ENCODE assay signal across 22 cellular contexts in genomic region chr12:46198913-46199312, GRCh38.
DNase-seq lines count a peak whose midpoint lies in the region; ATAC-seq and TF ChIP-seq lines count a peak whose summit lies in the region.
"Had no signal": no experiment of that assay in that cellular context is flagged by ENCODE, and none has a peak within 500 bp of the region (broad histone marks: within the 10 kb centered on the region; RNA-seq: fewer than 3 reads in every experiment).

No MANE protein-coding gene starts in this region.

- no peak overlapping the region for H3K4me2 ChIP-seq in smooth muscle cell
- H3K4me2 ChIP-seq: BLaER1, GM23338, neural progenitor cell, SK-N-SH had no signal

- no peaks in the 10 kb centered on the region for H3F3A ChIP-seq in smooth muscle cell (ENCODE audit: low read depth)

- H3K4me1 ChIP-seq in smooth muscle cell (ENCODE audit: low read depth), result no peaks in the 10 kb centered on the region
- H3K4me1 ChIP-seq: BLaER1, neural progenitor cell, spleen had no signal

- H3K27me3 Mint-ChIP-seq in activated naive CD4-positive, alpha-beta T cell treated with anti-CD3 and anti-CD28 coated beads, Interleukin-2, amount 50 U/mL, for 24 hours, result no peaks in the 10 kb centered on the region
- H3K27me3 Mint-ChIP-seq in activated T-helper 17 cell treated with anti-CD3 and anti-CD28 coated beads, Interleukin-2, amount 50 U/mL, for 72 hours, result no peaks in the 10 kb centered on the region

- H3K36me3 Mint-ChIP-seq in activated naive CD4-positive, alpha-beta T cell treated with anti-CD3 and anti-CD28 coated beads, Interleukin-2, amount 50 U/mL, for 24 hours, result peaks cover 61% of the 10 kb centered on the region
- peaks cover 100% of the 10 kb centered on the region for H3K36me3 Mint-ChIP-seq in activated T-helper 17 cell treated with anti-CD3 and anti-CD28 coated beads, Interleukin-2, amount 50 U/mL, for 72 hours (ENCODE audit: low read depth)
- peaks cover 100% of the 10 kb centered on the region for H3K36me3 Mint-ChIP-seq in stimulated activated effector memory CD8-positive, alpha-beta T cell treated with anti-CD3 and anti-CD28 coated beads, Interleukin-12 subunit alpha, Interleukin-12 subunit beta, amount 100 ng/mL, for 72 hours

- no peak overlapping the region for H3K27ac ChIP-seq in smooth muscle cell (ENCODE audit: low read depth)
- H3K27ac ChIP-seq: BLaER1, neural progenitor cell, spleen had no signal

- H3K9ac ChIP-seq in smooth muscle cell (ENCODE audit: low read depth), result no peak overlapping the region
- H3K9ac ChIP-seq: BLaER1, neural progenitor cell, SK-N-SH had no signal

- no peak overlapping the region for H2AFZ ChIP-seq in smooth muscle cell (ENCODE audit: low read depth)
- H2AFZ ChIP-seq: GM23338, neural progenitor cell had no signal

- H3K4me3 ChIP-seq in smooth muscle cell, result no peak overlapping the region
- H3K4me3 ChIP-seq: BLaER1, GM23338, neural progenitor cell, spleen had no signal

- no peak for DNase-seq in activated naive CD4-positive, alpha-beta T cell (lab: John Stamatoyannopoulos, UW)
- DNase-seq in MV-4-11 (lab: John Stamatoyannopoulos, UW) (peak; percentile 21), smooth muscle cell (lab: John Stamatoyannopoulos, UW; ENCODE audit: unreplicated experiment) (no peak)
- DNase-seq in stimulated activated effector memory CD8-positive, alpha-beta T cell treated with anti-CD3 and anti-CD28 coated beads, Interleukin-12 subunit alpha, Interleukin-12 subunit beta, amount 100 ng/mL, for 72 hours (ENCODE audit: low spot score in 2 of 2), result no peak
- DNase-seq: activated CD8-positive, alpha-beta memory T cell treated with anti-CD3 and anti-CD28 coated beads for 24 hours; activated T-cell treated with anti-CD3 and anti-CD28 coated beads, Interleukin-2, amount 50 U/mL, for 4 hours; cerebellar nuclear complex; NCI-H146; right cardiac atrium; SK-N-SH; spleen; stimulated activated CD4-positive, alpha-beta T cell treated with anti-CD3 and anti-CD28 coated beads, Interleukin-2, amount 100 ng/mL, for 48 hours; substantia nigra had no signal

- no peak overlapping the region for H3K4me3 Mint-ChIP-seq in activated naive CD4-positive, alpha-beta T cell treated with anti-CD3 and anti-CD28 coated beads, Interleukin-2, amount 50 U/mL, for 24 hours
- no peak overlapping the region for H3K4me3 Mint-ChIP-seq in activated T-helper 17 cell treated with anti-CD3 and anti-CD28 coated beads, Interleukin-2, amount 50 U/mL, for 72 hours
- no peak overlapping the region for H3K4me3 Mint-ChIP-seq in stimulated activated effector memory CD8-positive, alpha-beta T cell treated with anti-CD3 and anti-CD28 coated beads, Interleukin-12 subunit alpha, Interleukin-12 subunit beta, amount 100 ng/mL, for 72 hours
- H3K4me3 Mint-ChIP-seq: activated T-cell treated with anti-CD3 and anti-CD28 coated beads, Interleukin-2, amount 50 U/mL, for 4 hours; GM23338; neural progenitor cell; WTC11 had no signal

- peaks cover 29% of the 10 kb centered on the region for H3K4me1 Mint-ChIP-seq in activated naive CD4-positive, alpha-beta T cell treated with anti-CD3 and anti-CD28 coated beads, Interleukin-2, amount 50 U/mL, for 24 hours
- peaks cover 5% of the 10 kb centered on the region for H3K4me1 Mint-ChIP-seq in activated T-helper 17 cell treated with anti-CD3 and anti-CD28 coated beads, Interleukin-2, amount 50 U/mL, for 72 hours
- peaks cover 6% of the 10 kb centered on the region for H3K4me1 Mint-ChIP-seq in stimulated activated effector memory CD8-positive, alpha-beta T cell treated with anti-CD3 and anti-CD28 coated beads, Interleukin-12 subunit alpha, Interleukin-12 subunit beta, amount 100 ng/mL, for 72 hours
- H3K4me1 Mint-ChIP-seq: GM23338, neural progenitor cell, WTC11 had no signal

- no peaks in the 10 kb centered on the region for H3K79me2 ChIP-seq in smooth muscle cell (ENCODE audit: low read depth)

- peak overlapping the region; percentile 62 for H3K27ac Mint-ChIP-seq in activated naive CD4-positive, alpha-beta T cell treated with anti-CD3 and anti-CD28 coated beads, Interleukin-2, amount 50 U/mL, for 24 hours
- peak overlapping the region; percentile 67 for H3K27ac Mint-ChIP-seq in activated T-helper 17 cell treated with anti-CD3 and anti-CD28 coated beads, Interleukin-2, amount 50 U/mL, for 72 hours
- peak overlapping the region; percentile 32 for H3K27ac Mint-ChIP-seq in stimulated activated effector memory CD8-positive, alpha-beta T cell treated with anti-CD3 and anti-CD28 coated beads, Interleukin-12 subunit alpha, Interleukin-12 subunit beta, amount 100 ng/mL, for 72 hours
- H3K27ac Mint-ChIP-seq: GM23338, neural progenitor cell, WTC11 had no signal

- H3K27me3 ChIP-seq in smooth muscle cell (ENCODE audit: low read depth), result no peaks in the 10 kb centered on the region
- H3K27me3 ChIP-seq: BLaER1, neural progenitor cell, spleen had no signal

- ATAC-seq in activated T-helper 17 cell treated with anti-CD3 and anti-CD28 coated beads, Interleukin-2, amount 50 U/mL, for 72 hours (replicated peaks), result no peak
- no peak for ATAC-seq in stimulated activated effector memory CD8-positive, alpha-beta T cell treated with anti-CD3 and anti-CD28 coated beads, Interleukin-12 subunit alpha, Interleukin-12 subunit beta, amount 100 ng/mL, for 72 hours
- no peak for ATAC-seq in HG03097 (IDR thresholded peaks at IDR 0.05; ENCODE audit: low FRiP score, unreplicated experiment)
- no peak for ATAC-seq in HG03045 (IDR thresholded peaks at IDR 0.05; ENCODE audit: unreplicated experiment)
- ATAC-seq: activated T-cell treated with anti-CD3 and anti-CD28 coated beads, Interleukin-2, amount 50 U/mL, for 4 hours; GM23338; HepG2; right cardiac atrium; WTC11 had no signal

- H3K9me3 ChIP-seq in smooth muscle cell (replicated peaks; ENCODE audit: low read depth), result no peaks in the 10 kb centered on the region
- H3K9me3 ChIP-seq: SK-N-SH, spleen had no signal

- H4K20me1 ChIP-seq in smooth muscle cell (ENCODE audit: low read depth), result no peaks in the 10 kb centered on the region

- no peaks in the 10 kb centered on the region for H3K9me3 Mint-ChIP-seq in activated naive CD4-positive, alpha-beta T cell treated with anti-CD3 and anti-CD28 coated beads, Interleukin-2, amount 50 U/mL, for 24 hours
- H3K9me3 Mint-ChIP-seq in activated T-helper 17 cell treated with anti-CD3 and anti-CD28 coated beads, Interleukin-2, amount 50 U/mL, for 72 hours, result no peaks in the 10 kb centered on the region
- H3K9me3 Mint-ChIP-seq in stimulated activated effector memory CD8-positive, alpha-beta T cell treated with anti-CD3 and anti-CD28 coated beads, Interleukin-12 subunit alpha, Interleukin-12 subunit beta, amount 100 ng/mL, for 72 hours, result peaks cover 4% of the 10 kb centered on the region

- 88% methylated on average over 5 of the region's 5 CpGs for WGBS in smooth muscle cell (ENCODE audit: low lambda C conversion rate)

- no peak for TF ChIP-seq CTCF in smooth muscle cell (IDR thresholded peaks at IDR 0.05; ENCODE audit: borderline replicate concordance, insufficient read depth, poor library complexity, severe bottlenecking)

- peaks cover 41% of the 10 kb centered on the region for H3K36me3 ChIP-seq in smooth muscle cell (ENCODE audit: low read depth)
